16 cellular contexts compared by ENCODE assay signal in the genomic region with DNA sequence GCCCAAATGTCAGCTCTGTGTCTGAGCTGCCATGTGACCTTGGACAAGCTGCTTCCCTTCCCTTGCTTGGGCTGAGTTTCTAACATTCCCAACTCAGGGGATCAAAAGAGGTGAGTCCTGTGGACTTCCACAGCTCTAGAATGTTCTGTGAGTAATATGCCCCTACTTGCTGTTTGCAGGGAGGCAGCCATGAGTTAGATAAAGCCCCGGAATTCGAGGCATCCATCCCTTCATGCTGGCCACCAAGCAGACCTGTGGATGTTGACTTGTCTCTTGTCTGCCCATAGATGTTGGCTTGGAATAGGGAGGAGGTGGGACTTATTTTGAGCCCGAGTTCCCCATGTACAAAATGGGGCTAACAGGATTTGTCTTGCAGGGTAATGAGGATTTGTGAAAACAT.
"Had no signal": no experiment of that assay in that cellular context is flagged by ENCODE, and none has a peak within 500 bp of the region (broad histone marks: within the 10 kb centered on the region; RNA-seq: fewer than 3 reads in every experiment).

No MANE protein-coding gene starts in this region.

- H3K9me3 ChIP-seq: esophagus muscularis mucosa, suprapubic skin, upper lobe of right lung had no signal

- H3K4me3 ChIP-seq: dorsolateral prefrontal cortex, esophagus muscularis mucosa, SK-N-MC, skin epidermis, suprapubic skin, upper lobe of right lung had no signal

- DNase-seq: activated B cell treated with CpG ODN at 0.5 μM for 24 hours; activated CD4-positive, alpha-beta T cell treated with anti-CD3 and anti-CD28 coated beads, Interleukin-2, amount 10 ng/mL, durations not matched to agents 7 days and 5 days; activated effector memory CD4-positive, alpha-beta T cell treated with anti-CD3 and anti-CD28 coated beads, Interleukin-2, amount 50 U/mL, for 16 hours; activated T-cell treated with anti-CD3 and anti-CD28 coated beads, Interleukin-2, amount 50 U/mL, for 1 hour; amniotic stem cell; stimulated activated naive CD8-positive, alpha-beta T cell treated with anti-CD3 and anti-CD28 coated beads, Interleukin-15, Interleukin-2, amounts not matched to agents 100 U/mL and 50 U/mL, for 24 hours; T-cell had no signal

- H3K27ac ChIP-seq: esophagus muscularis mucosa, SK-N-MC, upper lobe of right lung had no signal

- H3K27me3 ChIP-seq: dorsolateral prefrontal cortex, esophagus muscularis mucosa, suprapubic skin, upper lobe of right lung had no signal

- H3K27me3 Mint-ChIP-seq: activated B cell treated with CpG ODN at 0.5 μM for 24 hours; activated CD4-positive, alpha-beta T cell treated with anti-CD3 and anti-CD28 coated beads, Interleukin-2, amount 10 ng/mL, durations not matched to agents 7 days and 5 days; natural killer cell treated with Interleukin-12 subunit alpha and Interleukin-12 subunit beta and Interleukin-15 and Interleukin-18, amount 100 ng/mL, for 72 hours; T-cell had no signal

- H3K4me3 Mint-ChIP-seq: activated B cell treated with CpG ODN at 0.5 μM for 24 hours; activated CD4-positive, alpha-beta T cell treated with anti-CD3 and anti-CD28 coated beads, Interleukin-2, amount 10 ng/mL, durations not matched to agents 7 days and 5 days; natural killer cell treated with Interleukin-12 subunit alpha and Interleukin-12 subunit beta and Interleukin-15 and Interleukin-18, amount 100 ng/mL, for 72 hours; T-cell had no signal

- FAIRE-seq: endometrium had no signal

- H3K27ac Mint-ChIP-seq: activated B cell treated with CpG ODN at 0.5 μM for 24 hours; activated CD4-positive, alpha-beta T cell treated with anti-CD3 and anti-CD28 coated beads, Interleukin-2, amount 10 ng/mL, durations not matched to agents 7 days and 5 days; T-cell had no signal

- H3K36me3 Mint-ChIP-seq: natural killer cell treated with Interleukin-12 subunit alpha and Interleukin-12 subunit beta and Interleukin-15 and Interleukin-18, amount 100 ng/mL, for 72 hours had no signal

- H3K9me3 Mint-ChIP-seq: activated B cell treated with CpG ODN at 0.5 μM for 24 hours; activated naive CD4-positive, alpha-beta T cell treated with anti-CD3 and anti-CD28 coated beads, Interleukin-2, amount 50 U/mL, for 72 hours; natural killer cell treated with Interleukin-12 subunit alpha and Interleukin-12 subunit beta and Interleukin-15 and Interleukin-18, amount 100 ng/mL, for 72 hours; T-cell had no signal

- H3K36me3 ChIP-seq: esophagus muscularis mucosa, suprapubic skin, upper lobe of right lung had no signal
